24 cellular contexts compared by ENCODE assay signal in genomic region chr5:143601357-143601756, GRCh38.
"Had no signal": no experiment of that assay in that cellular context is flagged by ENCODE, and none has a peak within 500 bp of the region (broad histone marks: within the 10 kb centered on the region; RNA-seq: fewer than 3 reads in every experiment).

No MANE protein-coding gene starts in this region.

- H3K27ac ChIP-seq: ascending aorta, brain microvascular endothelial cell, foreskin keratinocyte, hepatocyte, lower lobe of right lung, neural progenitor cell, thyroid gland, VCaP had no signal

- H3K9ac ChIP-seq: neural progenitor cell had no signal

- H3K4me3 ChIP-seq: ascending aorta, hepatocyte, lower lobe of right lung, neural progenitor cell, thyroid gland had no signal

- H3K79me2 ChIP-seq: hepatocyte had no signal

- H3K9me3 ChIP-seq: ascending aorta, lower lobe of right lung, thyroid gland had no signal

- H3K4me1 ChIP-seq: ascending aorta, foreskin keratinocyte, neural progenitor cell, thyroid gland had no signal

- H3K36me3 ChIP-seq: ascending aorta, brain microvascular endothelial cell, lower lobe of right lung, neural progenitor cell, thyroid gland had no signal

- ATAC-seq: activated CD4-positive, CD25-positive, alpha-beta regulatory T cell treated with anti-CD3 and anti-CD28 coated beads, Interleukin-2, amount 50 U/mL, for 24 hours; activated CD8-positive, alpha-beta memory T cell treated with anti-CD3 and anti-CD28 coated beads, Interleukin-2, amount 10 ng/mL, durations not matched to agents 7 days and 5 days; activated naive CD8-positive, alpha-beta T cell treated with anti-CD3 and anti-CD28 coated beads, Interleukin-2, amount 50 U/mL, for 24 hours; foreskin keratinocyte; stimulated activated naive CD8-positive, alpha-beta T cell treated with anti-CD3 and anti-CD28 coated beads, Interleukin-15, Interleukin-2, amounts not matched to agents 100 U/mL and 50 U/mL, for 24 hours had no signal

- H3K4me2 ChIP-seq: hepatocyte, neural progenitor cell had no signal

- H3K27me3 ChIP-seq: ascending aorta, brain microvascular endothelial cell, foreskin keratinocyte, hepatocyte, neural progenitor cell, thyroid gland had no signal

- H2AFZ ChIP-seq: hepatocyte, neural progenitor cell had no signal

- DNase-seq: activated CD4-positive, alpha-beta memory T cell treated with anti-CD3 and anti-CD28 coated beads, Interleukin-2, amount 10 ng/mL, durations not matched to agents 7 days and 5 days; activated CD4-positive, alpha-beta T cell treated with anti-CD3 and anti-CD28 coated beads, Interleukin-2, amount 10 ng/mL, durations not matched to agents 24 days and 14 days; activated CD8-positive, alpha-beta memory T cell treated with anti-CD3 and anti-CD28 coated beads, Interleukin-2, amount 10 ng/mL, durations not matched to agents 7 days and 5 days; activated effector memory CD4-positive, alpha-beta T cell treated with anti-CD3 and anti-CD28 coated beads, Interleukin-2, amount 50 U/mL, for 16 hours; activated naive CD4-positive, alpha-beta T cell treated with anti-CD3 and anti-CD28 coated beads, Interleukin-2, amount 50 U/mL, for 16 hours; activated naive CD8-positive, alpha-beta T cell treated with anti-CD3 and anti-CD28 coated beads, Interleukin-2, amount 50 U/mL, for 24 hours; activated T-cell treated with anti-CD3 and anti-CD28 coated beads for 4 hours; brain microvascular endothelial cell; dermis blood vessel endothelial cell; effector CD8-positive, alpha-beta T cell; erythroblast; foreskin keratinocyte; lower lobe of right lung; mesendoderm; naive B cell; stimulated activated CD4-positive, alpha-beta T cell treated with anti-CD3 and anti-CD28 coated beads, Interleukin-12 subunit alpha, Interleukin-12 subunit beta, amount 100 ng/mL, for 4 hours; stimulated activated CD4-positive, alpha-beta T cell treated with anti-CD3 and anti-CD28 coated beads, Interleukin-4, amount 100 ng/mL, for 4 hours; stimulated activated naive CD8-positive, alpha-beta T cell treated with anti-CD3 and anti-CD28 coated beads, Interleukin-15, Interleukin-2, amounts not matched to agents 100 U/mL and 50 U/mL, for 24 hours; thyroid gland had no signal
